Comparison of ENCODE assay signal across 8 cellular contexts in genomic region chr1:6625579-6626149, GRCh38. TPM values are rescaled to one million over a fixed set of nuclear protein-coding genes. Genes with fewer than 3 reads are reported as not detected.
DNase-seq lines count a peak whose midpoint lies in the region; ATAC-seq and TF ChIP-seq lines count a peak whose summit lies in the region.

No MANE protein-coding gene starts in this region.

- peaks cover 8 to 26% (median 22%) of the 10 kb centered on the region in 9 donors for H3K4me1 ChIP-seq in heart right ventricle

- H3K27ac ChIP-seq in heart right ventricle: peak overlapping the region; percentile 54 to 91 (median 85)

- H3K9me3 ChIP-seq in heart right ventricle: no peaks in the 10 kb centered on the region

- ATAC-seq in activated CD4-positive, alpha-beta T cell treated with anti-CD3 and anti-CD28 coated beads for 36 hours: no peak
- peak; percentile 6 to 42 (median 19) for ATAC-seq in heart right ventricle

- peaks cover 31% of the 10 kb centered on the region for H3K4me1 Mint-ChIP-seq in activated CD4-positive, alpha-beta T cell treated with anti-CD3 and anti-CD28 coated beads for 36 hours
- peaks cover 24% of the 10 kb centered on the region for H3K4me1 Mint-ChIP-seq in activated T-helper 1 cell treated with anti-CD3 and anti-CD28 coated beads, Interleukin-12 subunit alpha, Interleukin-12 subunit beta, Interleukin-2, Interleukin-4 antibody, amounts not matched to agents 30 ng/mL and 10 ng/mL and 1 ng/mL, durations not matched to agents 14 hours and 24 hours and 36 hours (ENCODE audit: low read depth)

- no peaks in the 10 kb centered on the region for H3K27me3 Mint-ChIP-seq in activated CD4-positive, alpha-beta T cell treated with anti-CD3 and anti-CD28 coated beads for 36 hours
- no peaks in the 10 kb centered on the region for H3K27me3 Mint-ChIP-seq in activated T-helper 1 cell treated with anti-CD3 and anti-CD28 coated beads, Interleukin-12 subunit alpha, Interleukin-12 subunit beta, Interleukin-2, Interleukin-4 antibody, amounts not matched to agents 30 ng/mL and 10 ng/mL and 1 ng/mL, durations not matched to agents 14 hours and 24 hours and 36 hours (ENCODE audit: insufficient read depth)

- TF ChIP-seq CTCF in heart right ventricle (IDR thresholded peaks at IDR 0.05): no peak
- TF ChIP-seq CTCF in retinal pigment epithelial cell (conservative IDR thresholded peaks at IDR 0.05; ENCODE audit: low read depth, low read length): no peak

- peak overlapping the region; percentile 78 for H3K27ac Mint-ChIP-seq in activated CD4-positive, alpha-beta T cell treated with anti-CD3 and anti-CD28 coated beads for 36 hours
- H3K27ac Mint-ChIP-seq in activated T-helper 1 cell treated with anti-CD3 and anti-CD28 coated beads, Interleukin-12 subunit alpha, Interleukin-12 subunit beta, Interleukin-2, Interleukin-4 antibody, amounts not matched to agents 30 ng/mL and 10 ng/mL and 1 ng/mL, durations not matched to agents 14 hours and 24 hours and 36 hours: peak overlapping the region; percentile 86

- WGBS in heart right ventricle, 2 donors: 7 to 11% methylated on average over 30 to 32 of the region's 32 CpGs

- DNase-seq in activated CD4-positive, alpha-beta T cell treated with anti-CD3 and anti-CD28 coated beads for 36 hours: peak; percentile 47
- no peak for DNase-seq in activated CD4-positive, alpha-beta T cell treated with anti-CD3 and anti-CD28 coated beads for 1 hour
- DNase-seq in HK-2 (ENCODE audit: unreplicated experiment): peak; percentile 41
- DNase-seq in activated T-helper 1 cell treated with anti-CD3 and anti-CD28 coated beads, Interleukin-12 subunit alpha, Interleukin-12 subunit beta, Interleukin-2, Interleukin-4 antibody, amounts not matched to agents 30 ng/mL and 10 ng/mL and 1 ng/mL, durations not matched to agents 14 hours and 24 hours and 36 hours (ENCODE audit: low spot score): no peak
- DNase-seq in heart right ventricle: peak in 1 of 2 donors; percentile 46
- no peak for DNase-seq in retinal pigment epithelial cell (ENCODE audit: low read depth)
- no peak for DNase-seq in DMS114 treated with DMSO at 0.1 percent for 48 hours (lab: John Stamatoyannopoulos, UW; ENCODE audit: unreplicated experiment)
- no peak for DNase-seq in SKM-1 (lab: John Stamatoyannopoulos, UW; ENCODE audit: unreplicated experiment)

- H3K9me3 Mint-ChIP-seq in activated CD4-positive, alpha-beta T cell treated with anti-CD3 and anti-CD28 coated beads for 36 hours (ENCODE audit: low read depth): no peaks in the 10 kb centered on the region
- H3K9me3 Mint-ChIP-seq in activated T-helper 1 cell treated with anti-CD3 and anti-CD28 coated beads, Interleukin-12 subunit alpha, Interleukin-12 subunit beta, Interleukin-2, Interleukin-4 antibody, amounts not matched to agents 30 ng/mL and 10 ng/mL and 1 ng/mL, durations not matched to agents 14 hours and 24 hours and 36 hours: no peaks in the 10 kb centered on the region

- H3K36me3 ChIP-seq in heart right ventricle: peaks cover 0 to 76% (median 35%) of the 10 kb centered on the region in 9 donors

- CTCF ChIA-PET in activated CD4-positive, alpha-beta T cell treated with anti-CD3 and anti-CD28 coated beads for 36 hours (lab: Charles Lee): interaction anchor here (1.1 kb wide), 1 partner anchor 26 kb away, joined by 9 read pairs; no protein-coding TSS in a partner anchor

- intact Hi-C loops in activated CD4-positive, alpha-beta T cell treated with anti-CD3 and anti-CD28 coated beads for 36 hours (cut with DNase I, micrococcal nuclease): loop anchor here (1.0 to 5.0 kb wide), 10 partner anchors 12 to 633 kb away; partner anchors contain the start of genes ZBTB48 (in 2 of the 2), CAMTA1 (in 1 of the 2), DNAJC11 (in 1 of the 2) and KLHL21 (in 1 of the 2)
- intact Hi-C loops in activated T-helper 1 cell treated with anti-CD3 and anti-CD28 coated beads, Interleukin-12 subunit alpha, Interleukin-12 subunit beta, Interleukin-2, Interleukin-4 antibody, amounts not matched to agents 30 ng/mL and 10 ng/mL and 1 ng/mL, durations not matched to agents 14 hours and 24 hours and 36 hours (cut with micrococcal nuclease): loop anchor here (1.0 to 5.0 kb wide), 6 partner anchors 12 to 133 kb away; partner anchors contain the start of genes DNAJC11, NOL9, PHF13 and PLEKHG5
- intact Hi-C loops in heart right ventricle (cut with DNase I): loop anchor here in 3 of 10 donors (5.0 kb wide), 3 partner anchors 53 to 73 kb away; partner anchors contain the start of genes NOL9 (in 1 of the 3) and TAS1R1 (in 1 of the 3)

- peak overlapping the region; percentile 85 for H3K4me3 Mint-ChIP-seq in activated CD4-positive, alpha-beta T cell treated with anti-CD3 and anti-CD28 coated beads for 36 hours
- H3K4me3 Mint-ChIP-seq in activated T-helper 1 cell treated with anti-CD3 and anti-CD28 coated beads, Interleukin-12 subunit alpha, Interleukin-12 subunit beta, Interleukin-2, Interleukin-4 antibody, amounts not matched to agents 30 ng/mL and 10 ng/mL and 1 ng/mL, durations not matched to agents 14 hours and 24 hours and 36 hours: peak overlapping the region; percentile 96

- POLR2A ChIA-PET in activated CD4-positive, alpha-beta T cell treated with anti-CD3 and anti-CD28 coated beads for 36 hours (lab: Charles Lee): no interaction called here

- peaks cover 36% of the 10 kb centered on the region for H3K36me3 Mint-ChIP-seq in activated CD4-positive, alpha-beta T cell treated with anti-CD3 and anti-CD28 coated beads for 36 hours (ENCODE audit: low read depth)
- H3K36me3 Mint-ChIP-seq in activated T-helper 1 cell treated with anti-CD3 and anti-CD28 coated beads, Interleukin-12 subunit alpha, Interleukin-12 subunit beta, Interleukin-2, Interleukin-4 antibody, amounts not matched to agents 30 ng/mL and 10 ng/mL and 1 ng/mL, durations not matched to agents 14 hours and 24 hours and 36 hours (ENCODE audit: low read depth): peaks cover 31% of the 10 kb centered on the region

- no peaks in the 10 kb centered on the region for H3K27me3 ChIP-seq in heart right ventricle

- H3K4me3 ChIP-seq in heart right ventricle: peak overlapping the region; percentile 64 to 95 (median 86)
- peak overlapping the region; percentile 70 for H3K4me3 ChIP-seq in retinal pigment epithelial cell (ENCODE audit: low read length)

RNA-seq across cellular contexts. Expression of gene THAP3, which starts 1.0 kb away (rescaled TPM):
- total RNA-seq in activated CD4-positive, alpha-beta T cell treated with anti-CD3 and anti-CD28 coated beads for 36 hours: 10 to 100 TPM; 19.4 to 22.1 TPM
- 22.2 and 23.5 TPM in 2 replicates for total RNA-seq in activated T-helper 1 cell treated with anti-CD3 and anti-CD28 coated beads, Interleukin-12 subunit alpha, Interleukin-12 subunit beta, Interleukin-2, Interleukin-4 antibody, amounts not matched to agents 30 ng/mL and 10 ng/mL and 1 ng/mL, durations not matched to agents 14 hours and 24 hours and 36 hours
- 10 to 100 TPM in 7 of 10 donors, 1 to 10 TPM in 3; 6.8 to 16.7 (median 11.2) TPM for total RNA-seq in heart right ventricle
- 10 to 100 TPM; 24.6 to 27.6 TPM for polyA plus RNA-seq in heart right ventricle

RNA-seq across cellular contexts. Expression of gene PHF13, which starts 12.1 kb away (rescaled TPM):
- 10 to 100 TPM; 13.2 to 13.6 TPM for total RNA-seq in activated CD4-positive, alpha-beta T cell treated with anti-CD3 and anti-CD28 coated beads for 36 hours
- total RNA-seq in activated T-helper 1 cell treated with anti-CD3 and anti-CD28 coated beads, Interleukin-12 subunit alpha, Interleukin-12 subunit beta, Interleukin-2, Interleukin-4 antibody, amounts not matched to agents 30 ng/mL and 10 ng/mL and 1 ng/mL, durations not matched to agents 14 hours and 24 hours and 36 hours: 18.8 and 19.5 TPM in 2 replicates
- total RNA-seq in heart right ventricle: 10 to 100 TPM in 1 of 10 donors, 1 to 10 TPM in 9; 5.9 to 12.2 (median 8.0) TPM
- 1 to 10 TPM; 3.7 to 5.2 TPM for polyA plus RNA-seq in heart right ventricle

RNA-seq across cellular contexts. Expression of gene KLHL21, which starts 23.0 kb away (rescaled TPM):
- 10 to 100 TPM; 12.4 to 15.7 TPM for total RNA-seq in activated CD4-positive, alpha-beta T cell treated with anti-CD3 and anti-CD28 coated beads for 36 hours
- total RNA-seq in activated T-helper 1 cell treated with anti-CD3 and anti-CD28 coated beads, Interleukin-12 subunit alpha, Interleukin-12 subunit beta, Interleukin-2, Interleukin-4 antibody, amounts not matched to agents 30 ng/mL and 10 ng/mL and 1 ng/mL, durations not matched to agents 14 hours and 24 hours and 36 hours: 27.8 and 28.1 TPM in 2 replicates
- 10 to 100 TPM; 49.5 to 93.3 (median 70.4) TPM for total RNA-seq in heart right ventricle
- polyA plus RNA-seq in heart right ventricle: 10 to 100 TPM; 20.4 to 22.3 TPM

RNA-seq across cellular contexts. Expression of gene ZBTB48, which starts 45.9 kb away (rescaled TPM):
- 10 to 100 TPM; 23.2 to 26.0 TPM for total RNA-seq in activated CD4-positive, alpha-beta T cell treated with anti-CD3 and anti-CD28 coated beads for 36 hours
- total RNA-seq in activated T-helper 1 cell treated with anti-CD3 and anti-CD28 coated beads, Interleukin-12 subunit alpha, Interleukin-12 subunit beta, Interleukin-2, Interleukin-4 antibody, amounts not matched to agents 30 ng/mL and 10 ng/mL and 1 ng/mL, durations not matched to agents 14 hours and 24 hours and 36 hours: 34.5 and 35.7 TPM in 2 replicates
- total RNA-seq in heart right ventricle: 10 to 100 TPM in 6 of 10 donors, 1 to 10 TPM in 4; 7.3 to 16.6 (median 11.0) TPM
- 10 to 100 TPM; 18.3 to 41.5 TPM for polyA plus RNA-seq in heart right ventricle

Comparison
In these comparisons a context has a peak if more than half of its experiments do, and no peak if none do; other contexts are left out.
1. DNase-seq: peak in activated CD4-positive, alpha-beta T cell treated with anti-CD3 and anti-CD28 coated beads for 36 hours (single experiment) and HK-2 (single experiment); none in activated CD4-positive, alpha-beta T cell treated with anti-CD3 and anti-CD28 coated beads for 1 hour (single experiment), activated T-helper 1 cell treated with anti-CD3 and anti-CD28 coated beads, Interleukin-12 subunit alpha, Interleukin-12 subunit beta, Interleukin-2, Interleukin-4 antibody, amounts not matched to agents 30 ng/mL and 10 ng/mL and 1 ng/mL, durations not matched to agents 14 hours and 24 hours and 36 hours (single experiment), retinal pigment epithelial cell (single experiment), DMS114 treated with DMSO at 0.1 percent for 48 hours (single experiment) and SKM-1 (single experiment).